Comparison of ENCODE assay signal across 26 cellular contexts in the genomic region with DNA sequence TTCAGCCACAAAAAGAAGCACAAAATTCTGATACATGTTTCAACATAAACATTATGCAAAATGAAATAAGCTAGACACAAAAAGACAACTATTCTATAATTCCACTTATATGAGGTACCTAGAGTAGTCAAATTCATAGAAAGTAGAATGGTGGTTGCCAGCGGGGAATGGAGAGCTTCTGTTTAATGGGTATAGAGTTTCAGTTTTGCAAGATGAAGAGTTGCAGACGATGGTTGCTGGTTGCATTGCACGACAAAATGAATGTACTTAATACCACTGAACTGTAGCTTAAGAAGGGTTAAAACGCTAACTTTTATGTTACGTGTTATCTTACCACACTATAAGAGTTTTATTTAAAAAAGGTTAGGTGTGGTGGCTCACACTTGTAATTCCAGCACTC. TPM values are rescaled to one million over a fixed set of nuclear protein-coding genes. Genes with fewer than 3 reads are reported as not detected.
DNase-seq lines count a peak whose midpoint lies in the region; ATAC-seq and TF ChIP-seq lines count a peak whose summit lies in the region.
"Had no signal": no experiment of that assay in that cellular context is flagged by ENCODE, and none has a peak within 500 bp of the region (broad histone marks: within the 10 kb centered on the region; RNA-seq: fewer than 3 reads in every experiment).

No MANE protein-coding gene starts in this region.

- ATAC-seq in activated T-helper 17 cell treated with anti-CD3 and anti-CD28 coated beads, Interleukin-2, amount 50 U/mL, for 72 hours (replicated peaks), result peak; percentile 62
- ATAC-seq in naive thymus-derived CD8-positive, alpha-beta T cell, result no peak
- no peak for ATAC-seq in gastroesophageal sphincter
- ATAC-seq: A549, body of pancreas had no signal

- H3K4me1 Mint-ChIP-seq in activated T-cell treated with anti-CD3 and anti-CD28 coated beads, Interleukin-2, amount 50 U/mL, for 24 hours (ENCODE audit: low read depth), result peaks cover 94% of the 10 kb centered on the region
- H3K4me1 Mint-ChIP-seq in CD8-positive, alpha-beta memory T cell, result peaks cover 91 to 99% (median 98%) of the 10 kb centered on the region in 3 donors
- peaks cover 76% of the 10 kb centered on the region for H3K4me1 Mint-ChIP-seq in activated T-helper 17 cell treated with anti-CD3 and anti-CD28 coated beads, Interleukin-2, amount 50 U/mL, for 72 hours
- peaks cover 38 to 97% (median 92%) of the 10 kb centered on the region in 4 donors for H3K4me1 Mint-ChIP-seq in naive thymus-derived CD8-positive, alpha-beta T cell

- TF ChIP-seq POLR2A in gastroesophageal sphincter (IDR thresholded peaks at IDR 0.05), result no peak

- no peaks in the 10 kb centered on the region for H3K9me3 ChIP-seq in CD8-positive, alpha-beta memory T cell (ENCODE audit: low read length)
- no peaks in the 10 kb centered on the region for H3K9me3 ChIP-seq in gastroesophageal sphincter
- H3K9me3 ChIP-seq: A549, body of pancreas, esophagus muscularis mucosa, heart left ventricle, left ventricle myocardium inferior, right atrium auricular region, stomach had no signal

- H3K36me3 Mint-ChIP-seq in activated T-cell treated with anti-CD3 and anti-CD28 coated beads, Interleukin-2, amount 50 U/mL, for 24 hours (ENCODE audit: low read depth), result peaks cover 92% of the 10 kb centered on the region
- peaks cover 0 to 44% (median 17%) of the 10 kb centered on the region in 3 donors for H3K36me3 Mint-ChIP-seq in CD8-positive, alpha-beta memory T cell
- peaks cover 100% of the 10 kb centered on the region for H3K36me3 Mint-ChIP-seq in activated T-helper 17 cell treated with anti-CD3 and anti-CD28 coated beads, Interleukin-2, amount 50 U/mL, for 72 hours (ENCODE audit: low read depth)
- H3K36me3 Mint-ChIP-seq in naive thymus-derived CD8-positive, alpha-beta T cell, result peaks cover 5 to 17% (median 10%) of the 10 kb centered on the region in 3 donors

- no peaks in the 10 kb centered on the region for H3K9me3 Mint-ChIP-seq in activated T-cell treated with anti-CD3 and anti-CD28 coated beads, Interleukin-2, amount 50 U/mL, for 24 hours
- no peaks in the 10 kb centered on the region for H3K9me3 Mint-ChIP-seq in CD8-positive, alpha-beta memory T cell
- no peaks in the 10 kb centered on the region for H3K9me3 Mint-ChIP-seq in activated T-helper 17 cell treated with anti-CD3 and anti-CD28 coated beads, Interleukin-2, amount 50 U/mL, for 72 hours
- H3K9me3 Mint-ChIP-seq in naive thymus-derived CD8-positive, alpha-beta T cell, result peaks cover 0 to 2% (median 0%) of the 10 kb centered on the region in 9 donors

- CTCF ChIA-PET in CD8-positive, alpha-beta memory T cell (lab: Charles Lee), result interaction anchor here (2.8 kb wide), 1 partner anchor 13 kb away, joined by 12 read pairs; a partner anchor contains a TSS

- no peak for TF ChIP-seq CTCF in gastroesophageal sphincter (IDR thresholded peaks at IDR 0.05)

- H3K4me3 Mint-ChIP-seq in activated T-cell treated with anti-CD3 and anti-CD28 coated beads, Interleukin-2, amount 50 U/mL, for 24 hours, result no peak overlapping the region
- H3K4me3 Mint-ChIP-seq in CD8-positive, alpha-beta memory T cell, result peak overlapping the region in 6 of 7 donors; percentile 32 to 81 (median 48)
- peak overlapping the region; percentile 65 for H3K4me3 Mint-ChIP-seq in activated T-helper 17 cell treated with anti-CD3 and anti-CD28 coated beads, Interleukin-2, amount 50 U/mL, for 72 hours
- H3K4me3 Mint-ChIP-seq in naive thymus-derived CD8-positive, alpha-beta T cell, result peak overlapping the region in 9 of 10 donors; percentile 2 to 70 (median 33)

- POLR2A ChIA-PET in CD8-positive, alpha-beta memory T cell (lab: Charles Lee), result interaction anchor here (1.2 to 1.9 kb wide), 4 partner anchors 10 to 21 kb away, joined by 3 to 10 read pairs (median 4); a partner anchor contains a TSS
- POLR2A ChIA-PET in naive thymus-derived CD8-positive, alpha-beta T cell (lab: Charles Lee), result interaction anchor here (1.1 to 1.4 kb wide), 3 partner anchors 9 to 62 kb away, joined by 5 to 7 read pairs (median 6); a partner anchor contains a TSS

- no peak for DNase-seq in activated T-cell treated with anti-CD3 and anti-CD28 coated beads, Interleukin-2, amount 50 U/mL, for 24 hours
- no peak for DNase-seq in activated T-cell treated with anti-CD3 and anti-CD28 coated beads, Interleukin-2, amount 50 U/mL, for 1 hour
- no peak for DNase-seq in CD8-positive, alpha-beta memory T cell
- no peak for DNase-seq in naive thymus-derived CD8-positive, alpha-beta T cell
- DNase-seq in COR-L47 (lab: John Stamatoyannopoulos, UW), result no peak
- no peak for DNase-seq in RPMI8226
- DNase-seq: activated effector memory CD4-positive, alpha-beta T cell treated with Interleukin-2 at 50 U/mL for 16 hours; AML-193; body of pancreas; DMS53; heart left ventricle; left ventricle myocardium inferior; mesendoderm; NCI-H1436 treated with DMSO at 0.1 percent for 48 hours; NCI-H345; NCI-H69; posterior cingulate gyrus; Right ventricle myocardium superior; stimulated activated CD4-positive, alpha-beta T cell treated with anti-CD3 and anti-CD28 coated beads, Interleukin-1b, Interleukin-23, amount 100 ng/mL, for 48 hours; stomach had no signal

- peaks cover 59% of the 10 kb centered on the region for H3K4me1 ChIP-seq in CD8-positive, alpha-beta memory T cell (ENCODE audit: insufficient read depth, low read length)
- H3K4me1 ChIP-seq in gastroesophageal sphincter, result peaks cover 15 to 82% (median 17%) of the 10 kb centered on the region in 3 donors

- H3K27me3 Mint-ChIP-seq in activated T-cell treated with anti-CD3 and anti-CD28 coated beads, Interleukin-2, amount 50 U/mL, for 24 hours, result no peaks in the 10 kb centered on the region
- H3K27me3 Mint-ChIP-seq in CD8-positive, alpha-beta memory T cell, result no peaks in the 10 kb centered on the region
- H3K27me3 Mint-ChIP-seq in activated T-helper 17 cell treated with anti-CD3 and anti-CD28 coated beads, Interleukin-2, amount 50 U/mL, for 72 hours, result no peaks in the 10 kb centered on the region
- no peaks in the 10 kb centered on the region for H3K27me3 Mint-ChIP-seq in naive thymus-derived CD8-positive, alpha-beta T cell

- no peak for TF ChIP-seq EP300 in gastroesophageal sphincter (IDR thresholded peaks at IDR 0.05)

- WGBS in gastroesophageal sphincter (ENCODE audit: low coverage in 1 of 2), 2 donors, result 93 to 100% methylated on average over 5 of the region's 5 CpGs

- no peaks in the 10 kb centered on the region for H3K36me3 ChIP-seq in CD8-positive, alpha-beta memory T cell (ENCODE audit: insufficient read depth, low read length)
- H3K36me3 ChIP-seq in gastroesophageal sphincter, result peaks cover 0 to 4% of the 10 kb centered on the region in 2 donors
- H3K36me3 ChIP-seq: right atrium auricular region had no signal

- H3K4me3 ChIP-seq in CD8-positive, alpha-beta memory T cell (ENCODE audit: low read length), result no peak overlapping the region
- H3K4me3 ChIP-seq in gastroesophageal sphincter, result no peak overlapping the region
- H3K4me3 ChIP-seq: A549, body of pancreas, esophagus muscularis mucosa, heart left ventricle, left ventricle myocardium inferior, right atrium auricular region, stomach had no signal

- no peak overlapping the region for H3K27ac ChIP-seq in CD8-positive, alpha-beta memory T cell (ENCODE audit: low read depth, low read length)
- no peak overlapping the region for H3K27ac ChIP-seq in gastroesophageal sphincter
- H3K27ac ChIP-seq: A549, body of pancreas, esophagus muscularis mucosa, HL-60, left ventricle myocardium inferior, right atrium auricular region, stomach had no signal

- H3K27ac Mint-ChIP-seq in activated T-cell treated with anti-CD3 and anti-CD28 coated beads, Interleukin-2, amount 50 U/mL, for 24 hours, result peak overlapping the region; percentile 77
- H3K27ac Mint-ChIP-seq in CD8-positive, alpha-beta memory T cell, result peak overlapping the region in 7 of 8 donors; percentile 31 to 94 (median 88)
- H3K27ac Mint-ChIP-seq in activated T-helper 17 cell treated with anti-CD3 and anti-CD28 coated beads, Interleukin-2, amount 50 U/mL, for 72 hours, result peak overlapping the region; percentile 28
- H3K27ac Mint-ChIP-seq in naive thymus-derived CD8-positive, alpha-beta T cell, result peak overlapping the region in 9 of 10 donors; percentile 17 to 97 (median 74)

- no peaks in the 10 kb centered on the region for H3K27me3 ChIP-seq in CD8-positive, alpha-beta memory T cell (ENCODE audit: insufficient read depth, low read length, poor library complexity, severe bottlenecking)
- H3K27me3 ChIP-seq in gastroesophageal sphincter, result no peaks in the 10 kb centered on the region
- H3K27me3 ChIP-seq: body of pancreas, esophagus muscularis mucosa, heart left ventricle, right atrium auricular region, stomach had no signal

RNA-seq across cellular contexts. Expression of a gene that starts 13.5 kb away (rescaled TPM):
- 100 to 1,000 TPM; 560 to 565 TPM for total RNA-seq in CD8-positive, alpha-beta memory T cell
- polyA plus RNA-seq in CD8-positive, alpha-beta memory T cell, result 358 TPM
- total RNA-seq in activated T-helper 17 cell treated with anti-CD3 and anti-CD28 coated beads, Interleukin-2, amount 50 U/mL, for 72 hours, result 100 to 1,000 TPM; 283 TPM
- 100 to 1,000 TPM in 1 of 2 experiments, 10 to 100 TPM in 1; 99.2 to 113 TPM for total RNA-seq in naive thymus-derived CD8-positive, alpha-beta T cell
- 100 to 1,000 TPM; 195 to 348 (median 236) TPM for polyA plus RNA-seq in naive thymus-derived CD8-positive, alpha-beta T cell
- total RNA-seq in gastroesophageal sphincter, result 100 to 1,000 TPM; 226 to 282 (median 255) TPM

Comparison
In these comparisons a context has a peak if more than half of its experiments do, and no peak if none do; other contexts are left out.
1. H3K27ac Mint-ChIP-seq: peak in every context shown above with its lines; median percentile 88 in CD8-positive, alpha-beta memory T cell; 77 in activated T-cell treated with anti-CD3 and anti-CD28 coated beads, Interleukin-2, amount 50 U/mL, for 24 hours; 74 in naive thymus-derived CD8-positive, alpha-beta T cell; 28 in activated T-helper 17 cell treated with anti-CD3 and anti-CD28 coated beads, Interleukin-2, amount 50 U/mL, for 72 hours.